Comparison of ENCODE assay signal across 10 cellular contexts in the genomic region with DNA sequence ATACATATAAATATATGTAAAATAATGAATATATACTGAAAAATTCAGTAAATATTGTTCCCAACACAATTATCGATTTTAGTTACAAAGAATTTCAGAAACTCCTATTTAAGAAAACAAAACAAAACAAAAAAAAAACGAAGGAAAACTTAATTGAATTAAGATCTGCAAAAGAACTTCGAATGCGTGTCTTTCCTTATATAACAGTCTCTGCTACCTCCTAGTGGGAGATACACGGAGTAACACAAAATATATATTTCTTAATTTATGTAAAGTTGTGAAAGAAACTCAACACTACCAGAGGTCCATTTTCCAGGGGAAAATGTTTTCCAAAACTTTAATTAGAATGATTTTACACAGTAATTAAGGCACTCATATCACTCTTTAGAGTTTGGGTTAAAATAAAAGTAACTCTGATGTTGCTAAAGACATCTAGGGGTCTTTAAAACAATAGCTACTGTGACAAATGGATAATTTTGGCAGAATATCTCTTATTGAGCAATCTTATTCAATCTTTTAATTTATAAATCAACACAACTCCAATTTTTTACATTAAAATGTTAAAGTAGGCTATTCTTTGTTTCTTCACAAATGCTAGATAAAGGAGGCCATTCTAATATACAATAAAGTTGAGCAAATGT. TPM values are rescaled to one million over a fixed set of nuclear protein-coding genes. Genes with fewer than 3 reads are reported as not detected.
DNase-seq lines count a peak whose midpoint lies in the region; FAIRE-seq and TF ChIP-seq lines count a peak whose summit lies in the region.
"Had no signal": no experiment of that assay in that cellular context is flagged by ENCODE, and none has a peak within 500 bp of the region (broad histone marks: within the 10 kb centered on the region; RNA-seq: fewer than 3 reads in every experiment).

No MANE protein-coding gene starts in this region.

- H3K79me2 ChIP-seq in SK-N-SH (ENCODE audit: insufficient read depth) = no peaks in the 10 kb centered on the region

- H2AFZ ChIP-seq in SK-N-SH (ENCODE audit: low read depth) = no peak overlapping the region

- 38% methylated on average over 5 of the region's 5 CpGs for WGBS in SK-N-SH (ENCODE audit: low lambda C conversion rate)

- H3K4me1 ChIP-seq in HEK293 (ENCODE audit: control insufficient read depth, insufficient read depth, low read length) = no peaks in the 10 kb centered on the region
- peaks cover 0 to 7% of the 10 kb centered on the region in 2 experiments; a peak in 1 of 4 replicates for H3K4me1 ChIP-seq in SK-N-SH (ENCODE audit: control insufficient read depth in 1 of 2, insufficient read depth in 2 of 2, low read depth in 1 of 2, low read length in 1 of 2)

- H3K27ac ChIP-seq in HEK293 (ENCODE audit: extremely low read depth, low read depth, low read length) (no peak overlapping the region), SK-N-SH (ENCODE audit: low read depth in 2 of 2, low read length in 1 of 2) (no peak overlapping the region)

- H4K20me1 ChIP-seq in SK-N-SH (ENCODE audit: insufficient read depth) = no peaks in the 10 kb centered on the region

- H3K4me2 ChIP-seq in SK-N-SH = no peak overlapping the region

- TF ChIP-seq CTCF in AG09319 (IDR thresholded peaks at IDR 0.05; ENCODE audit: low read depth, low read length) (peak; percentile 38), HEK293 (tag by site-specific recombination; IDR thresholded peaks at IDR 0.05) (no peak), SK-N-SH (IDR thresholded peaks at IDR 0.05) (peak; percentile 71)

- POLR2A ChIA-PET in HEK293 (lab: Yijun Ruan, JAX) (no interaction called here), SK-N-SH (lab: Yijun Ruan, JAX) (no interaction called here)

- no peaks in the 10 kb centered on the region for H3F3A ChIP-seq in SK-N-SH (replicated peaks; ENCODE audit: insufficient read depth)

- CTCF ChIA-PET in HEK293 (lab: Yijun Ruan, JAX) = interaction anchor here (0.6 to 1.6 kb wide), 11 partner anchors 20 to 1443 kb away, joined by 3 to 7 read pairs (median 3); no protein-coding TSS in a partner anchor
- CTCF ChIA-PET in SK-N-SH (lab: Yijun Ruan, JAX) = interaction anchor here (0.9 kb wide), 1 partner anchor 20 kb away, joined by 3 read pairs; no protein-coding TSS in a partner anchor

- no peaks in the 10 kb centered on the region for H3K9me2 ChIP-seq in SK-N-SH

- TF ChIP-seq RAD21 in SK-N-SH (IDR thresholded peaks at IDR 0.05; ENCODE audit: low read length) = peak; percentile 68

- no peak overlapping the region for H3K9ac ChIP-seq in SK-N-SH

- H3K27me3 ChIP-seq in SK-N-SH (ENCODE audit: insufficient read depth) = no peaks in the 10 kb centered on the region

- H3K9me3 ChIP-seq in HEK293 (ENCODE audit: control insufficient read depth, insufficient read depth, low read depth, low read length) = no peaks in the 10 kb centered on the region
- no peaks in the 10 kb centered on the region for H3K9me3 ChIP-seq in SK-N-SH

- no peaks in the 10 kb centered on the region; a peak in 1 of 3 replicates for H3K36me3 ChIP-seq in HEK293 (ENCODE audit: control insufficient read depth in 2 of 2, insufficient read depth in 1 of 2, low read length in 2 of 2)
- peaks cover 0 to 11% of the 10 kb centered on the region in 2 experiments for H3K36me3 ChIP-seq in SK-N-SH (replicated peaks in 1 of 2; ENCODE audit: control insufficient read depth in 1 of 2, insufficient read depth in 2 of 2, low read length in 1 of 2)

- DNase-seq in AG09319 (ENCODE audit: extremely low read depth, low read depth) = no peak
- peak; percentile 11 for DNase-seq in SK-N-SH
- no peak for DNase-seq in NCI-H2107 (lab: John Stamatoyannopoulos, UW)
- DNase-seq in GOT3 (lab: John Stamatoyannopoulos, UW) = no peak
- DNase-seq in NCI-H1930 (lab: John Stamatoyannopoulos, UW) = no peak
- DNase-seq in medulla oblongata (ENCODE audit: extremely low spot score) = no peak
- DNase-seq: activated CD8-positive, alpha-beta T cell treated with anti-CD3 and anti-CD28 coated beads, Interleukin-2, amount 10 ng/mL, durations not matched to agents 7 days and 5 days; head of caudate nucleus had no signal

- FAIRE-seq in islet of Langerhans (lab: Jason Lieb, UNC) = peak; percentile 71

- H3K4me3 ChIP-seq in HEK293 (ENCODE audit: low read depth, low read length) (no peak overlapping the region), SK-N-SH (ENCODE audit: low read depth in 2 of 2, low read length in 1 of 2) (no peak overlapping the region)

- no peak for TF ChIP-seq EP300 in SK-N-SH (IDR thresholded peaks at IDR 0.05; ENCODE audit: borderline replicate concordance in 1 of 2, low read depth in 1 of 2, low read length in 1 of 2)

TF ChIP-seq in HEK293, 187 proteins besides CTCF, POLR2A, EP300 and RAD21:
- TF ChIP-seq ZNF202 (tag by site-specific recombination; IDR thresholded peaks at IDR 0.05; ENCODE audit: borderline replicate concordance) = no peak
- peak; percentile 62 for TF ChIP-seq ZNF654 (tag by site-specific recombination; IDR thresholded peaks at IDR 0.05; ENCODE audit: low read depth)
TF ChIP-seq in HEK293: peak in this region for 1.

TF ChIP-seq in SK-N-SH, 30 proteins besides CTCF, POLR2A, EP300 and RAD21:
- TF ChIP-seq SMC3 (IDR thresholded peaks at IDR 0.05; ENCODE audit: low read depth, low read length) (peak; percentile 22; the same call in 1 of the 2 replicates), EZH2phosphoT487 (IDR thresholded peaks at IDR 0.05; ENCODE audit: borderline replicate concordance, low read depth) (no peak)

RNA-seq across cellular contexts. Expression of gene NEBL, which starts 41.6 kb away (rescaled TPM):
- polyA plus RNA-seq in SK-N-SH (2012; rRNA removed) = 0.58 and 1.2 TPM in 2 replicates
- 1.4 and 2.1 TPM in 2 replicates for polyA plus RNA-seq in SK-N-SH (2012; cell fraction: cytosol; rRNA removed)
- 0.66 and 0.97 TPM in 2 replicates for polyA plus RNA-seq in SK-N-SH (2012; cell fraction: nucleus; rRNA removed)
